Comparison of ENCODE assay signal across 8 cellular contexts in genomic region chr7:77940647-77941046, GRCh38.
DNase-seq lines count a peak whose midpoint lies in the region; ATAC-seq, FAIRE-seq and TF ChIP-seq lines count a peak whose summit lies in the region.

No MANE protein-coding gene starts in this region.

- no peaks in the 10 kb centered on the region for H3K27me3 Mint-ChIP-seq in astrocyte (ENCODE audit: low read depth, unreplicated experiment)
- H3K27me3 Mint-ChIP-seq in activated naive CD8-positive, alpha-beta T cell treated with anti-CD3 and anti-CD28 coated beads, Interleukin-2, amount 50 U/mL, for 24 hours, result no peaks in the 10 kb centered on the region

- DNase-seq in AG09319 (ENCODE audit: extremely low read depth, low read depth) (peak; percentile 10), GM12865 (ENCODE audit: low read depth) (peak; percentile 31), NCI-H1694 (lab: John Stamatoyannopoulos, UW) (peak; percentile 41), astrocyte (ENCODE audit: low read depth) (peak; percentile 6), kidney epithelial cell (ENCODE audit: low read depth) (no peak), middle frontal gyrus (ENCODE audit: extremely low spot score, low spot score) (no peak), NCI-H2029 (lab: John Stamatoyannopoulos, UW) (no peak)
- DNase-seq in activated naive CD8-positive, alpha-beta T cell treated with anti-CD3 and anti-CD28 coated beads, Interleukin-2, amount 50 U/mL, for 24 hours, result no peak

- no peak overlapping the region for H3K9ac ChIP-seq in astrocyte (ENCODE audit: low read length)

- H3K9me3 Mint-ChIP-seq in astrocyte (ENCODE audit: unreplicated experiment), result no peaks in the 10 kb centered on the region
- no peaks in the 10 kb centered on the region for H3K9me3 Mint-ChIP-seq in activated naive CD8-positive, alpha-beta T cell treated with anti-CD3 and anti-CD28 coated beads, Interleukin-2, amount 50 U/mL, for 24 hours

- H3K27me3 ChIP-seq in astrocyte (ENCODE audit: insufficient read depth, low read length) (no peaks in the 10 kb centered on the region), kidney epithelial cell (ENCODE audit: control insufficient read depth, insufficient read depth, low read length) (no peaks in the 10 kb centered on the region)

- H2AFZ ChIP-seq in astrocyte (ENCODE audit: low read depth, low read length), result no peak overlapping the region

- no peak overlapping the region for H3K4me3 ChIP-seq in GM12865 (ENCODE audit: low read depth, low read length)
- H3K4me3 ChIP-seq in astrocyte (ENCODE audit: insufficient read depth, low read depth, low read length), result no peak overlapping the region
- no peak overlapping the region for H3K4me3 ChIP-seq in kidney epithelial cell (ENCODE audit: low read depth, low read length)

- H3K36me3 ChIP-seq in astrocyte (ENCODE audit: insufficient read depth, low read length) (peaks cover 4% of the 10 kb centered on the region), kidney epithelial cell (ENCODE audit: control insufficient read depth, insufficient read depth, low read length) (no peaks in the 10 kb centered on the region)

- TF ChIP-seq CTCF in AG09319 (IDR thresholded peaks at IDR 0.05; ENCODE audit: low read depth, low read length), result peak; percentile 74
- peak; percentile 32 for TF ChIP-seq CTCF in GM12865 (IDR thresholded peaks at IDR 0.05; ENCODE audit: insufficient read depth, low read depth, low read length, missing control alignments)
- peak; percentile 47 for TF ChIP-seq CTCF in astrocyte (IDR thresholded peaks at IDR 0.05; ENCODE audit: insufficient read depth, low read depth, low read length)
- peak; percentile 66 for TF ChIP-seq CTCF in kidney epithelial cell (IDR thresholded peaks at IDR 0.05; ENCODE audit: insufficient read depth, low read length, poor library complexity, severe bottlenecking)

- H3K27ac ChIP-seq in astrocyte (ENCODE audit: low read depth, low read length), result no peak overlapping the region

- H3K9me3 ChIP-seq in astrocyte (ENCODE audit: insufficient read depth, low read depth, low read length), result no peaks in the 10 kb centered on the region

- no peak for ATAC-seq in activated naive CD8-positive, alpha-beta T cell treated with anti-CD3 and anti-CD28 coated beads, Interleukin-2, amount 50 U/mL, for 24 hours

- FAIRE-seq in astrocyte (lab: Jason Lieb, UNC), result no peak

- H4K20me1 ChIP-seq in astrocyte (ENCODE audit: insufficient read depth, low read length), result no peaks in the 10 kb centered on the region

- no peaks in the 10 kb centered on the region for H3K4me1 ChIP-seq in astrocyte (ENCODE audit: insufficient read depth, low read length)

- no peak overlapping the region for H3K4me3 Mint-ChIP-seq in astrocyte (ENCODE audit: unreplicated experiment)
- no peak overlapping the region for H3K4me3 Mint-ChIP-seq in activated naive CD8-positive, alpha-beta T cell treated with anti-CD3 and anti-CD28 coated beads, Interleukin-2, amount 50 U/mL, for 24 hours

- no peak overlapping the region for H3K4me2 ChIP-seq in astrocyte (ENCODE audit: low read length)

- H3K4me1 Mint-ChIP-seq in astrocyte (ENCODE audit: low read depth, unreplicated experiment), result no peaks in the 10 kb centered on the region
- H3K4me1 Mint-ChIP-seq in activated naive CD8-positive, alpha-beta T cell treated with anti-CD3 and anti-CD28 coated beads, Interleukin-2, amount 50 U/mL, for 24 hours, result peaks cover 3% of the 10 kb centered on the region

- no peaks in the 10 kb centered on the region for H3K36me3 Mint-ChIP-seq in astrocyte (ENCODE audit: low read depth, unreplicated experiment)
- peaks cover 11% of the 10 kb centered on the region for H3K36me3 Mint-ChIP-seq in activated naive CD8-positive, alpha-beta T cell treated with anti-CD3 and anti-CD28 coated beads, Interleukin-2, amount 50 U/mL, for 24 hours (ENCODE audit: low read depth)

- H3K79me2 ChIP-seq in astrocyte (ENCODE audit: insufficient read depth, low read length), result no peaks in the 10 kb centered on the region

- no peak overlapping the region for H3K27ac Mint-ChIP-seq in astrocyte (ENCODE audit: unreplicated experiment)
- H3K27ac Mint-ChIP-seq in activated naive CD8-positive, alpha-beta T cell treated with anti-CD3 and anti-CD28 coated beads, Interleukin-2, amount 50 U/mL, for 24 hours, result no peak overlapping the region

Comparison
In these comparisons a context has a peak if more than half of its experiments do, and no peak if none do; other contexts are left out.
1. DNase-seq: peak in AG09319 (single experiment), GM12865 (single experiment), NCI-H1694 (single experiment) and astrocyte (single experiment); none in kidney epithelial cell (single experiment), middle frontal gyrus (single experiment), activated naive CD8-positive, alpha-beta T cell treated with anti-CD3 and anti-CD28 coated beads, Interleukin-2, amount 50 U/mL, for 24 hours (single experiment) and NCI-H2029 (single experiment).
2. Peak in every context shown above with its lines, with median percentiles within 50 percentile points of each other: CTCF ChIP-seq.